ENCODE assay signal across 22 cellular contexts in the genomic region with DNA sequence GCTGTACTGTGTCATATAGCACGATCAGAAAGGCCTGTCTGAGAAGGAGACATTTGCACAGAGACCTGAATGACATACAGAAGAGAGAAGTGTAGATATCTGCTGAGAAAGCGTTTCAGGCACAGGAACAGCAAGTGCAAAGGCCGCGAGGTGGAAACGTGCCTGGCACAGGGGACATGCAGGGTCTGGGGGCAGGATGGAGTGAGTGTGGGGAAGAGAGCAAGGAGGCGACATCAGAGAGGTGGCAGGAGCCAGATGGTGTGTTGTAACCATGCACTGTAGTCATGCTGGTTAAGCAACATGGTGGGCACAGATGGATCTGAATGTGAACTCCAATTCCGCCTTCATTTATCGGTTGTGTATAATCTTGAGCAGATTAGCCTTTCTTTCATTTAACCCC. TPM values are rescaled to one million over a fixed set of nuclear protein-coding genes. Genes with fewer than 3 reads are reported as not detected.
"Had no signal": no experiment of that assay in that cellular context is flagged by ENCODE, and none has a peak within 500 bp of the region (broad histone marks: within the 10 kb centered on the region; RNA-seq: fewer than 3 reads in every experiment).

No MANE protein-coding gene starts in this region.

- H3K4me3 ChIP-seq: colonic mucosa, heart left ventricle, pancreas, thoracic aorta had no signal

- ATAC-seq: activated CD4-positive, alpha-beta T cell treated with anti-CD3 and anti-CD28 coated beads for 36 hours; heart left ventricle; left cardiac atrium; natural killer cell treated with Interleukin-12 subunit alpha and Interleukin-12 subunit beta and Interleukin-15 and Interleukin-18, amount 100 ng/mL, for 72 hours; pancreas; right cardiac atrium; stimulated activated naive B cell treated with anti-CD40 and anti-IgM and Interleukin-4, amounts not matched to agents 10 μg/mL and 1 μg/mL and 100 μg/mL, for 72 hours had no signal

- DNase-seq: activated B cell treated with CpG ODN at 0.5 μM for 24 hours; activated CD4-positive, alpha-beta memory T cell treated with anti-CD3 and anti-CD28 coated beads for 36 hours; activated CD4-positive, alpha-beta T cell treated with anti-CD3 and anti-CD28 coated beads for 36 hours; activated naive CD4-positive, alpha-beta T cell treated with Interleukin-2 at 50 U/mL for 16 hours; activated naive CD8-positive, alpha-beta T cell treated with anti-CD3 and anti-CD28 coated beads, Interleukin-2, amount 10 ng/mL, durations not matched to agents 7 days and 5 days; activated T-cell treated with anti-CD3 and anti-CD28 coated beads, Interleukin-2, amount 50 U/mL, for 48 hours; amniotic stem cell; colonic mucosa; heart left ventricle; islet precursor cell; left cardiac atrium; pancreas; right cardiac atrium; stimulated activated CD4-positive, alpha-beta T cell treated with anti-CD3 and anti-CD28 coated beads, Interleukin-2, amount 100 ng/mL, for 24 hours; stimulated activated naive B cell treated with anti-CD40 and anti-IgM and Interleukin-4, amounts not matched to agents 10 μg/mL and 1 μg/mL and 100 μg/mL, for 72 hours; T1000 had no signal

- H3K27ac ChIP-seq: colonic mucosa, heart left ventricle, pancreas, thoracic aorta had no signal

- H3K9me3 Mint-ChIP-seq: activated B cell treated with CpG ODN at 0.5 μM for 24 hours; activated CD4-positive, alpha-beta memory T cell treated with anti-CD3 and anti-CD28 coated beads for 36 hours; activated naive CD8-positive, alpha-beta T cell treated with anti-CD3 and anti-CD28 coated beads, Interleukin-2, amount 10 ng/mL, durations not matched to agents 7 days and 5 days; memory B cell; natural killer cell treated with Interleukin-12 subunit alpha and Interleukin-12 subunit beta and Interleukin-15 and Interleukin-18, amount 100 ng/mL, for 72 hours; type B pancreatic cell had no signal

- H3K27me3 Mint-ChIP-seq: activated B cell treated with CpG ODN at 0.5 μM for 24 hours; activated CD4-positive, alpha-beta T cell treated with anti-CD3 and anti-CD28 coated beads for 36 hours; memory B cell; stimulated activated naive B cell treated with anti-CD40 and anti-IgM and Interleukin-4, amounts not matched to agents 10 μg/mL and 1 μg/mL and 100 μg/mL, for 72 hours had no signal

- H3K27ac Mint-ChIP-seq: activated B cell treated with CpG ODN at 0.5 μM for 24 hours; activated CD4-positive, alpha-beta memory T cell treated with anti-CD3 and anti-CD28 coated beads for 36 hours; activated CD4-positive, alpha-beta T cell treated with anti-CD3 and anti-CD28 coated beads for 36 hours; activated naive CD8-positive, alpha-beta T cell treated with anti-CD3 and anti-CD28 coated beads, Interleukin-2, amount 10 ng/mL, durations not matched to agents 7 days and 5 days; memory B cell; natural killer cell treated with Interleukin-12 subunit alpha and Interleukin-12 subunit beta and Interleukin-15 and Interleukin-18, amount 100 ng/mL, for 72 hours; stimulated activated naive B cell treated with anti-CD40 and anti-IgM and Interleukin-4, amounts not matched to agents 10 μg/mL and 1 μg/mL and 100 μg/mL, for 72 hours; type B pancreatic cell had no signal

- H3K36me3 Mint-ChIP-seq: activated CD4-positive, alpha-beta memory T cell treated with anti-CD3 and anti-CD28 coated beads for 36 hours; activated naive CD8-positive, alpha-beta T cell treated with anti-CD3 and anti-CD28 coated beads, Interleukin-2, amount 10 ng/mL, durations not matched to agents 7 days and 5 days; memory B cell; natural killer cell treated with Interleukin-12 subunit alpha and Interleukin-12 subunit beta and Interleukin-15 and Interleukin-18, amount 100 ng/mL, for 72 hours; stimulated activated naive B cell treated with anti-CD40 and anti-IgM and Interleukin-4, amounts not matched to agents 10 μg/mL and 1 μg/mL and 100 μg/mL, for 72 hours; type B pancreatic cell had no signal

- H3K4me1 Mint-ChIP-seq: activated B cell treated with CpG ODN at 0.5 μM for 24 hours; activated CD4-positive, alpha-beta T cell treated with anti-CD3 and anti-CD28 coated beads for 36 hours; activated naive CD8-positive, alpha-beta T cell treated with anti-CD3 and anti-CD28 coated beads, Interleukin-2, amount 10 ng/mL, durations not matched to agents 7 days and 5 days; memory B cell; stimulated activated naive B cell treated with anti-CD40 and anti-IgM and Interleukin-4, amounts not matched to agents 10 μg/mL and 1 μg/mL and 100 μg/mL, for 72 hours had no signal

- H3K4me3 Mint-ChIP-seq: activated B cell treated with CpG ODN at 0.5 μM for 24 hours; activated CD4-positive, alpha-beta memory T cell treated with anti-CD3 and anti-CD28 coated beads for 36 hours; activated CD4-positive, alpha-beta T cell treated with anti-CD3 and anti-CD28 coated beads for 36 hours; activated naive CD8-positive, alpha-beta T cell treated with anti-CD3 and anti-CD28 coated beads, Interleukin-2, amount 10 ng/mL, durations not matched to agents 7 days and 5 days; memory B cell; natural killer cell treated with Interleukin-12 subunit alpha and Interleukin-12 subunit beta and Interleukin-15 and Interleukin-18, amount 100 ng/mL, for 72 hours; stimulated activated naive B cell treated with anti-CD40 and anti-IgM and Interleukin-4, amounts not matched to agents 10 μg/mL and 1 μg/mL and 100 μg/mL, for 72 hours; type B pancreatic cell had no signal

RNA-seq across cellular contexts. Expression of a gene that starts 32.5 kb away (rescaled TPM):
- total RNA-seq: activated B cell treated with CpG ODN at 0.5 μM for 24 hours; fibroblast of villous mesenchyme; natural killer cell treated with Interleukin-12 subunit alpha and Interleukin-12 subunit beta and Interleukin-15 and Interleukin-18, amount 100 ng/mL, for 72 hours; T-helper 1 cell treated with Interleukin-12 subunit alpha and Interleukin-12 subunit beta and Interleukin-4 antibody, amounts not matched to agents 30 ng/mL and 1 ng/mL, for 36 hours had no signal
